Comparison of ENCODE assay signal across 22 cellular contexts in genomic region chr5:37554403-37554739, GRCh38.
"Had no signal": no experiment of that assay in that cellular context is flagged by ENCODE, and none has a peak within 500 bp of the region (broad histone marks: within the 10 kb centered on the region; RNA-seq: fewer than 3 reads in every experiment).

No MANE protein-coding gene starts in this region.

- H3K4me1 Mint-ChIP-seq: activated T-helper 17 cell treated with anti-CD3 and anti-CD28 coated beads, Interleukin-2, amount 50 U/mL, for 72 hours had no signal

- H3K4me3 Mint-ChIP-seq: activated T-helper 17 cell treated with anti-CD3 and anti-CD28 coated beads, Interleukin-2, amount 50 U/mL, for 72 hours; effector memory CD8-positive, alpha-beta T cell; natural killer cell; stimulated activated naive CD8-positive, alpha-beta T cell treated with anti-CD3 and anti-CD28 coated beads, Interleukin-15, Interleukin-2, amounts not matched to agents 100 ng/mL and 50 ng/mL, for 24 hours; T-cell; T-helper 2 cell treated with Interferon-gamma antibody and Interleukin-4, amounts not matched to agents 5 μg/mL and 100 μg/mL, for 36 hours had no signal

- H3K9me3 Mint-ChIP-seq: activated naive CD4-positive, alpha-beta T cell treated with anti-CD3 and anti-CD28 coated beads, Interleukin-2, amount 50 U/mL, for 72 hours; activated T-helper 17 cell treated with anti-CD3 and anti-CD28 coated beads, Interleukin-2, amount 50 U/mL, for 72 hours; effector memory CD8-positive, alpha-beta T cell; natural killer cell; stimulated activated naive CD8-positive, alpha-beta T cell treated with anti-CD3 and anti-CD28 coated beads, Interleukin-15, Interleukin-2, amounts not matched to agents 100 ng/mL and 50 ng/mL, for 24 hours; T-helper 2 cell treated with Interferon-gamma antibody and Interleukin-4, amounts not matched to agents 5 μg/mL and 100 μg/mL, for 36 hours had no signal

- H3K36me3 Mint-ChIP-seq: natural killer cell had no signal

- H3K27me3 Mint-ChIP-seq: activated T-helper 17 cell treated with anti-CD3 and anti-CD28 coated beads, Interleukin-2, amount 50 U/mL, for 72 hours; effector memory CD8-positive, alpha-beta T cell; progenitor cell of endocrine pancreas; stimulated activated naive CD8-positive, alpha-beta T cell treated with anti-CD3 and anti-CD28 coated beads, Interleukin-15, Interleukin-2, amounts not matched to agents 100 ng/mL and 50 ng/mL, for 24 hours; T-cell had no signal

- ATAC-seq: activated naive CD4-positive, alpha-beta T cell treated with anti-CD3 and anti-CD28 coated beads, Interleukin-2, amount 50 U/mL, for 72 hours; activated T-helper 17 cell treated with anti-CD3 and anti-CD28 coated beads, Interleukin-2, amount 50 U/mL, for 72 hours; effector memory CD8-positive, alpha-beta T cell; natural killer cell; T-cell had no signal

- DNase-seq: activated CD4-positive, alpha-beta T cell treated with anti-CD3 and anti-CD28 coated beads, Interleukin-2, amount 50 U/mL, for 1 hour; activated CD4-positive, CD25-positive, alpha-beta regulatory T cell treated with anti-CD3 and anti-CD28 coated beads, Interleukin-2, amount 50 U/mL, for 72 hours; activated T-cell treated with anti-CD3 and anti-CD28 coated beads, Interleukin-2, amount 50 U/mL, for 1 hour; dorsolateral prefrontal cortex; effector memory CD8-positive, alpha-beta T cell; midbrain; natural killer cell; stimulated activated CD4-positive, alpha-beta T cell treated with anti-CD3 and anti-CD28 coated beads, Interleukin-12 subunit alpha, Interleukin-12 subunit beta, amount 100 ng/mL, for 4 hours; stimulated activated CD4-positive, alpha-beta T cell treated with anti-CD3 and anti-CD28 coated beads, Interleukin-4, amount 100 ng/mL, for 4 hours; substantia nigra; T-cell; tibial artery had no signal

- H3K9me3 ChIP-seq: breast epithelium, colonic mucosa, right atrium auricular region had no signal

- H3K4me3 ChIP-seq: ascending aorta, breast epithelium, colonic mucosa, dorsolateral prefrontal cortex, right atrium auricular region, tibial artery had no signal

- H3K36me3 ChIP-seq: ascending aorta, breast epithelium, colonic mucosa, right atrium auricular region, tibial artery, WERI-Rb-1 had no signal

- H3K27ac Mint-ChIP-seq: activated naive CD4-positive, alpha-beta T cell treated with anti-CD3 and anti-CD28 coated beads, Interleukin-2, amount 50 U/mL, for 72 hours; activated T-helper 17 cell treated with anti-CD3 and anti-CD28 coated beads, Interleukin-2, amount 50 U/mL, for 72 hours; effector memory CD8-positive, alpha-beta T cell; natural killer cell; progenitor cell of endocrine pancreas; stimulated activated naive CD8-positive, alpha-beta T cell treated with anti-CD3 and anti-CD28 coated beads, Interleukin-15, Interleukin-2, amounts not matched to agents 100 ng/mL and 50 ng/mL, for 24 hours; T-cell; T-helper 2 cell treated with Interferon-gamma antibody and Interleukin-4, amounts not matched to agents 5 μg/mL and 100 μg/mL, for 36 hours had no signal

- H3K27ac ChIP-seq: ascending aorta, breast epithelium, colonic mucosa, dorsolateral prefrontal cortex, right atrium auricular region, tibial artery, WERI-Rb-1 had no signal

- H3K4me1 ChIP-seq: ascending aorta, breast epithelium, colonic mucosa, tibial artery had no signal

- H3K27me3 ChIP-seq: ascending aorta, breast epithelium, colonic mucosa, dorsolateral prefrontal cortex, right atrium auricular region, tibial artery had no signal
